ENCODE assay signal across 9 cellular contexts in genomic region chr11:61917357-61918109, GRCh38. TPM values are rescaled to one million over a fixed set of nuclear protein-coding genes. Genes with fewer than 3 reads are reported as not detected.
DNase-seq lines count a peak whose midpoint lies in the region; ATAC-seq and TF ChIP-seq lines count a peak whose summit lies in the region.
"Had no signal": no experiment of that assay in that cellular context is flagged by ENCODE, and none has a peak within 500 bp of the region (broad histone marks: within the 10 kb centered on the region; RNA-seq: fewer than 3 reads in every experiment).

RAB3IL1 (minus strand) TSS chr11:61917566; CDS start chr11:61917367, 199 bp downstream.

- peaks cover 5% of the 10 kb centered on the region for H3K27me3 ChIP-seq in upper lobe of right lung

- no peaks in the 10 kb centered on the region for H3K9me3 ChIP-seq in upper lobe of right lung

- intact Hi-C loops in upper lobe of right lung (cut with DNase I) = no loop called here

- H3K4me3 ChIP-seq in upper lobe of right lung = peak within 1 kb of the TSS; percentile 57

- H3K27ac ChIP-seq in VCaP (peak within 1 kb of the TSS; percentile 53; the same call in 1 of the 2 replicates), upper lobe of right lung (peak within 1 kb of the TSS; percentile 58)

- ATAC-seq in esophagus mucosa = peak; percentile 55
- ATAC-seq in upper lobe of right lung = peak; percentile 82
- ATAC-seq in GM21528 (IDR thresholded peaks at IDR 0.05; ENCODE audit: low FRiP score, unreplicated experiment) = no peak

- H3K4me1 ChIP-seq in upper lobe of right lung = peaks cover 12% of the 10 kb centered on the region

- DNase-seq in stimulated activated CD4-positive, alpha-beta T cell treated with anti-CD3 and anti-CD28 coated beads, Interleukin-15, amount 100 ng/mL, for 24 hours = peak; percentile 40
- no peak for DNase-seq in stimulated activated CD4-positive, alpha-beta T cell treated with anti-CD3 and anti-CD28 coated beads, Interleukin-1b, Interleukin-23, amount 100 ng/mL, for 48 hours
- DNase-seq in mucosa of gallbladder (ENCODE audit: low spot score) (peak; percentile 29), upper lobe of right lung (peak; percentile 77), COLO829 (ENCODE audit: low spot score) (no peak)

- TF ChIP-seq CTCF in VCaP (conservative IDR thresholded peaks at IDR 0.05) = no peak
- TF ChIP-seq CTCF in upper lobe of right lung (IDR thresholded peaks at IDR 0.05) = no peak

- H3K36me3 ChIP-seq in upper lobe of right lung = no peaks in the 10 kb centered on the region

RNA-seq across cellular contexts. Expression of gene RAB3IL1, which starts in this region (rescaled TPM):
- total RNA-seq in esophagus mucosa (0.88 TPM), mucosa of gallbladder (12.1 TPM), upper lobe of right lung (10.6 TPM)
- total RNA-seq: mononuclear cell had no signal

Comparison
In these comparisons a context has a peak if more than half of its experiments do, and no peak if none do; other contexts are left out.
1. DNase-seq: peak in stimulated activated CD4-positive, alpha-beta T cell treated with anti-CD3 and anti-CD28 coated beads, Interleukin-15, amount 100 ng/mL, for 24 hours (single experiment), mucosa of gallbladder (single experiment) and upper lobe of right lung (single experiment); none in stimulated activated CD4-positive, alpha-beta T cell treated with anti-CD3 and anti-CD28 coated beads, Interleukin-1b, Interleukin-23, amount 100 ng/mL, for 48 hours (single experiment) and COLO829 (single experiment).
2. Peak in ATAC-seq in esophagus mucosa; RNA of the gene not detected or under 1 TPM.